In genomic region chr1:40803902-40804301, GRCh38 we compare ENCODE assay signal across 20 cellular contexts. TPM values are rescaled to one million over a fixed set of nuclear protein-coding genes. Genes with fewer than 3 reads are reported as not detected.
DNase-seq lines count a peak whose midpoint lies in the region; ATAC-seq and TF ChIP-seq lines count a peak whose summit lies in the region.
"Had no signal": no experiment of that assay in that cellular context is flagged by ENCODE, and none has a peak within 500 bp of the region (broad histone marks: within the 10 kb centered on the region; RNA-seq: fewer than 3 reads in every experiment).

No MANE protein-coding gene starts in this region.

- POLR2A ChIA-PET in CD8-positive, alpha-beta memory T cell (lab: Charles Lee): no interaction called here
- POLR2A ChIA-PET in RWPE1 (lab: Yijun Ruan, JAX; ENCODE audit: low non-redundant PET): interaction anchor here (0.6 kb wide), 1 partner anchor 96 kb away, joined by 3 read pairs; no protein-coding TSS in a partner anchor

- no peak for DNase-seq in CD8-positive, alpha-beta memory T cell
- no peak for DNase-seq in RWPE1 (ENCODE audit: low spot score)
- no peak for DNase-seq in immature natural killer cell
- no peak for DNase-seq in ascending aorta (ENCODE audit: low spot score in 2 of 2)
- DNase-seq: activated CD4-positive, alpha-beta T cell treated with anti-CD3 and anti-CD28 coated beads, Interleukin-2, amount 50 U/mL, for 1 hour; activated CD8-positive, alpha-beta memory T cell treated with anti-CD3 and anti-CD28 coated beads, Interleukin-2, amount 10 ng/mL, durations not matched to agents 7 days and 5 days; activated naive CD4-positive, alpha-beta T cell treated with anti-CD3 and anti-CD28 coated beads, Interleukin-2, amount 10 ng/mL, durations not matched to agents 7 days and 5 days; left lung; naive B cell; NCI-H1417; NCI-H2081 treated with DMSO at 0.1 percent for 48 hours; NCI-H748 treated with DMSO at 0.1 percent for 48 hours had no signal

- H3K9me3 ChIP-seq in CD8-positive, alpha-beta memory T cell (ENCODE audit: low read length): no peaks in the 10 kb centered on the region
- H3K9me3 ChIP-seq in stomach smooth muscle (ENCODE audit: control insufficient read depth in 2 of 2, low read length in 2 of 2): no peaks in the 10 kb centered on the region
- no peaks in the 10 kb centered on the region for H3K9me3 ChIP-seq in ascending aorta
- H3K9me3 ChIP-seq: left lung, right atrium auricular region had no signal

- H3K4me1 ChIP-seq in CD8-positive, alpha-beta memory T cell (ENCODE audit: insufficient read depth, low read length): peaks cover 26% of the 10 kb centered on the region
- peaks cover 76% of the 10 kb centered on the region for H3K4me1 ChIP-seq in stomach smooth muscle (ENCODE audit: control insufficient read depth, insufficient read depth, low read length)
- peaks cover 35 to 49% of the 10 kb centered on the region in 2 donors for H3K4me1 ChIP-seq in ascending aorta

- H3K36me3 ChIP-seq in CD8-positive, alpha-beta memory T cell (ENCODE audit: insufficient read depth, low read length): no peaks in the 10 kb centered on the region
- H3K36me3 ChIP-seq in stomach smooth muscle (ENCODE audit: control insufficient read depth in 2 of 2, insufficient read depth in 2 of 2, low read length in 2 of 2) (no peaks in the 10 kb centered on the region), ascending aorta (no peaks in the 10 kb centered on the region)
- H3K36me3 ChIP-seq: left lung, right atrium auricular region had no signal

- CTCF ChIA-PET in CD8-positive, alpha-beta memory T cell (lab: Charles Lee): interaction anchor here (1.2 to 2.0 kb wide), 6 partner anchors 8 to 273 kb away, joined by 3 to 4 read pairs (median 3); partner anchors contain the start of gene ZNF684
- CTCF ChIA-PET in RWPE1 (lab: Yijun Ruan, JAX): interaction anchor here (0.5 to 0.8 kb wide), 4 partner anchors 17 to 173 kb away, joined by 3 to 5 read pairs (median 3); no protein-coding TSS in a partner anchor

- H3K36me3 Mint-ChIP-seq in CD8-positive, alpha-beta memory T cell: no peaks in the 10 kb centered on the region
- H3K36me3 Mint-ChIP-seq in immature natural killer cell: no peaks in the 10 kb centered on the region
- H3K36me3 Mint-ChIP-seq: activated CD8-positive, alpha-beta memory T cell treated with anti-CD3 and anti-CD28 coated beads, Interleukin-2, amount 10 ng/mL, durations not matched to agents 7 days and 5 days; activated naive CD4-positive, alpha-beta T cell treated with anti-CD3 and anti-CD28 coated beads, Interleukin-2, amount 10 ng/mL, durations not matched to agents 7 days and 5 days; naive B cell had no signal

- no peaks in the 10 kb centered on the region for H3K9me3 Mint-ChIP-seq in CD8-positive, alpha-beta memory T cell
- H3K9me3 Mint-ChIP-seq in immature natural killer cell: no peaks in the 10 kb centered on the region
- H3K9me3 Mint-ChIP-seq: activated naive CD4-positive, alpha-beta T cell treated with anti-CD3 and anti-CD28 coated beads, Interleukin-2, amount 10 ng/mL, durations not matched to agents 7 days and 5 days; naive B cell; T-helper 2 cell treated with Interferon-gamma antibody and Interleukin-4, amounts not matched to agents 5 μg/mL and 100 μg/mL, for 36 hours had no signal

- intact Hi-C loops in ascending aorta (cut with DNase I): loop anchor here (5.0 kb wide), 1 partner anchor 112 kb away; the partner anchor contains the start of gene NFYC

- no peak overlapping the region for H3K9ac ChIP-seq in stomach smooth muscle (ENCODE audit: low read length in 2 of 2)

- H3K27ac Mint-ChIP-seq in CD8-positive, alpha-beta memory T cell: peak overlapping the region in 5 of 8 donors; percentile 76 to 90 (median 82)
- H3K27ac Mint-ChIP-seq in immature natural killer cell: peak overlapping the region in 4 of 6 donors; percentile 10 to 51 (median 27)
- H3K27ac Mint-ChIP-seq: activated CD8-positive, alpha-beta memory T cell treated with anti-CD3 and anti-CD28 coated beads, Interleukin-2, amount 10 ng/mL, durations not matched to agents 7 days and 5 days; activated naive CD4-positive, alpha-beta T cell treated with anti-CD3 and anti-CD28 coated beads, Interleukin-2, amount 10 ng/mL, durations not matched to agents 7 days and 5 days; T-helper 2 cell treated with Interferon-gamma antibody and Interleukin-4, amounts not matched to agents 5 μg/mL and 100 μg/mL, for 36 hours had no signal

- H3K4me1 Mint-ChIP-seq in CD8-positive, alpha-beta memory T cell: peaks cover 16 to 26% (median 17%) of the 10 kb centered on the region in 3 donors
- peaks cover 13 to 18% of the 10 kb centered on the region in 2 donors for H3K4me1 Mint-ChIP-seq in immature natural killer cell

- H3K4me3 Mint-ChIP-seq in CD8-positive, alpha-beta memory T cell: peak overlapping the region in 1 of 7 donors; percentile 16
- H3K4me3 Mint-ChIP-seq in immature natural killer cell: peak overlapping the region in 2 of 5 donors; percentile 17 to 25
- H3K4me3 Mint-ChIP-seq: activated CD8-positive, alpha-beta memory T cell treated with anti-CD3 and anti-CD28 coated beads, Interleukin-2, amount 10 ng/mL, durations not matched to agents 7 days and 5 days; activated naive CD4-positive, alpha-beta T cell treated with anti-CD3 and anti-CD28 coated beads, Interleukin-2, amount 10 ng/mL, durations not matched to agents 7 days and 5 days; T-helper 2 cell treated with Interferon-gamma antibody and Interleukin-4, amounts not matched to agents 5 μg/mL and 100 μg/mL, for 36 hours had no signal

- H3K27me3 Mint-ChIP-seq in CD8-positive, alpha-beta memory T cell: peaks cover 0 to 3% of the 10 kb centered on the region in 2 donors
- H3K27me3 Mint-ChIP-seq in immature natural killer cell (ENCODE audit: low read depth in 3 of 3): peaks cover 0 to 1% (median 0%) of the 10 kb centered on the region in 3 donors
- H3K27me3 Mint-ChIP-seq: naive B cell had no signal

- H3K27me3 ChIP-seq in CD8-positive, alpha-beta memory T cell (ENCODE audit: insufficient read depth, low read length, poor library complexity, severe bottlenecking): no peaks in the 10 kb centered on the region
- H3K27me3 ChIP-seq in stomach smooth muscle (ENCODE audit: control insufficient read depth in 1 of 2, insufficient read depth in 2 of 2, low read length in 2 of 2): no peaks in the 10 kb centered on the region
- no peaks in the 10 kb centered on the region for H3K27me3 ChIP-seq in ascending aorta
- H3K27me3 ChIP-seq: left lung, right atrium auricular region had no signal

- no peak for TF ChIP-seq CTCF in RWPE1 (conservative IDR thresholded peaks at IDR 0.05; ENCODE audit: low read depth)
- TF ChIP-seq CTCF in ascending aorta (IDR thresholded peaks at IDR 0.05): no peak

- H3K27ac ChIP-seq in CD8-positive, alpha-beta memory T cell (ENCODE audit: low read depth, low read length): peak overlapping the region; percentile 24
- H3K27ac ChIP-seq in RWPE1 (peak overlapping the region; percentile 46), stomach smooth muscle (ENCODE audit: low read length) (peak overlapping the region; percentile 83), ascending aorta (peak overlapping the region in 1 of 2 donors; percentile 95)
- H3K27ac ChIP-seq: VCaP had no signal

- no peak overlapping the region for H3K4me3 ChIP-seq in CD8-positive, alpha-beta memory T cell (ENCODE audit: low read length)
- H3K4me3 ChIP-seq in stomach smooth muscle (ENCODE audit: low read length in 2 of 2) (no peak overlapping the region), ascending aorta (no peak overlapping the region)
- H3K4me3 ChIP-seq: left lung, right atrium auricular region had no signal

- ATAC-seq in HG03565 (IDR thresholded peaks at IDR 0.05; ENCODE audit: unreplicated experiment) (no peak), GM19397 (IDR thresholded peaks at IDR 0.05; ENCODE audit: unreplicated experiment) (no peak)
- ATAC-seq: activated CD8-positive, alpha-beta memory T cell treated with anti-CD3 and anti-CD28 coated beads, Interleukin-2, amount 10 ng/mL, durations not matched to agents 7 days and 5 days; left lung had no signal

RNA-seq across cellular contexts. Expression of gene KCNQ4, which starts 20.3 kb away (rescaled TPM):
- total RNA-seq in CD8-positive, alpha-beta memory T cell: under 1 TPM; 0.09 to 0.16 TPM
- not detected for polyA plus RNA-seq in CD8-positive, alpha-beta memory T cell
- not detected for polyA plus RNA-seq in immature natural killer cell
- total RNA-seq in ascending aorta: 14.5 TPM
- total RNA-seq: H4, osteoblast had no signal

RNA-seq across cellular contexts. Expression of gene CITED4, which starts 58.3 kb away (rescaled TPM):
- total RNA-seq in CD8-positive, alpha-beta memory T cell: 1 to 10 TPM; 1.3 to 1.7 TPM
- polyA plus RNA-seq in CD8-positive, alpha-beta memory T cell: 16.4 TPM
- polyA plus RNA-seq in immature natural killer cell: 1 to 10 TPM; 2.1 to 3.5 (median 2.7) TPM
- total RNA-seq in ascending aorta: 47.6 TPM

Comparison
In these comparisons a context has a peak if more than half of its experiments do, and no peak if none do; other contexts are left out.
1. RNA of gene KCNQ4, which starts 20.3 kb away (total RNA-seq): 14.5 TPM in ascending aorta (single experiment); 0.09 to 0.16 TPM in CD8-positive, alpha-beta memory T cell; every median in the first group is over 10 times any median in the second.
2. RNA of gene CITED4, which starts 58.3 kb away (total RNA-seq): 47.6 TPM in ascending aorta (single experiment); 1.3 to 1.7 TPM in CD8-positive, alpha-beta memory T cell; every median in the first group is over 10 times any median in the second.